ENCODE assay signal across 8 cellular contexts in genomic region chr7:39951156-39951942, GRCh38. TPM values are rescaled to one million over a fixed set of nuclear protein-coding genes. Genes with fewer than 3 reads are reported as not detected.
DNase-seq lines count a peak whose midpoint lies in the region; ATAC-seq, FAIRE-seq and TF ChIP-seq lines count a peak whose summit lies in the region.

No MANE protein-coding gene starts in this region.

- 0 out of 22 replicates have a peak, but pooled peaks cover 0 to under 1% (median 0%) of the 10 kb centered on the region in 11 experiments for H3K9me3 ChIP-seq in BLaER1 treated with 17β-estradiol and CSF1 and Interleukin-3, amounts not matched to agents 10 nM and 100 nM (replicated peaks in 1 of 11)
- no peaks in the 10 kb centered on the region for H3K9me3 ChIP-seq in stomach smooth muscle (ENCODE audit: control insufficient read depth in 2 of 2, low read length in 2 of 2)

- peaks cover 0 to 22% (median 4%) of the 10 kb centered on the region in 11 experiments; a peak in 14 of 22 replicates for H3K36me3 ChIP-seq in BLaER1 treated with 17β-estradiol and CSF1 and Interleukin-3, amounts not matched to agents 10 nM and 100 nM
- no peaks in the 10 kb centered on the region for H3K36me3 ChIP-seq in stomach smooth muscle (ENCODE audit: control insufficient read depth in 2 of 2, insufficient read depth in 2 of 2, low read length in 2 of 2)

- no peaks in the 10 kb centered on the region for H3K9me3 Mint-ChIP-seq in neural crest cell

- no peaks in the 10 kb centered on the region for H3K27me3 Mint-ChIP-seq in neural crest cell (ENCODE audit: low read depth)

- peaks cover 2% of the 10 kb centered on the region for H3K36me3 Mint-ChIP-seq in neural crest cell (ENCODE audit: low read depth)

- ATAC-seq in HG03442 (IDR thresholded peaks at IDR 0.05; ENCODE audit: unreplicated experiment): peak; percentile 18

- peak overlapping the region; percentile 98 for H3K27ac Mint-ChIP-seq in neural crest cell (ENCODE audit: unreplicated experiment)

- H3K4me1 ChIP-seq in BLaER1 treated with 17β-estradiol and CSF1 and Interleukin-3, amounts not matched to agents 10 nM and 100 nM: peaks cover 32 to 49% (median 41%) of the 10 kb centered on the region in 10 experiments
- peaks cover 18% of the 10 kb centered on the region for H3K4me1 ChIP-seq in stomach smooth muscle (ENCODE audit: control insufficient read depth, insufficient read depth, low read length)

- peak overlapping the region; percentile 92 to 100 (median 96) for H3K4me3 ChIP-seq in BLaER1 treated with 17β-estradiol and CSF1 and Interleukin-3, amounts not matched to agents 10 nM and 100 nM
- H3K4me3 ChIP-seq in stomach smooth muscle (ENCODE audit: low read length in 2 of 2): peak overlapping the region; percentile 89 to 95

- FAIRE-seq in RCC 7860 (lab: Jason Lieb, UNC): no peak

- DNase-seq in RCC 7860 (ENCODE audit: low spot score): peak; percentile 26
- DNase-seq in activated T-helper 9 cell treated with anti-CD3 and anti-CD28 coated beads, Interleukin-2, amount 50 U/mL, for 16 hours (ENCODE audit: low read depth): peak; percentile 61
- peak; percentile 43 for DNase-seq in fibroblast of the conjunctiva (ENCODE audit: low read depth)
- DNase-seq in neural crest cell (ENCODE audit: low read depth, low spot score): peak; percentile 51

- H4K20me1 ChIP-seq in BLaER1 treated with 17β-estradiol and CSF1 and Interleukin-3, amounts not matched to agents 10 nM and 100 nM: peaks cover 50 to 62% (median 60%) of the 10 kb centered on the region in 11 experiments

- peak overlapping the region; percentile 97 for H3K4me3 Mint-ChIP-seq in neural crest cell

- H3K4me1 Mint-ChIP-seq in neural crest cell: peaks cover 54% of the 10 kb centered on the region

- TF ChIP-seq POLR2A in GM19099 (IDR thresholded peaks at IDR 0.05; ENCODE audit: extremely low read depth, insufficient read length, low read depth): peak; percentile 32

- peak overlapping the region; percentile 95 to 100 (median 99) for H3K27ac ChIP-seq in BLaER1 treated with 17β-estradiol and CSF1 and Interleukin-3, amounts not matched to agents 10 nM and 100 nM
- H3K27ac ChIP-seq in stomach smooth muscle (ENCODE audit: low read length): peak overlapping the region; percentile 97

- peak overlapping the region; percentile 66 to 97 (median 85) for H3K4me2 ChIP-seq in BLaER1 treated with 17β-estradiol and CSF1 and Interleukin-3, amounts not matched to agents 10 nM and 100 nM

- peak; percentile 60 for TF ChIP-seq CTCF in neural crest cell (conservative IDR thresholded peaks at IDR 0.05)

- no peaks in the 10 kb centered on the region for H3K27me3 ChIP-seq in BLaER1 treated with 17β-estradiol and CSF1 and Interleukin-3, amounts not matched to agents 10 nM and 100 nM
- H3K27me3 ChIP-seq in stomach smooth muscle (ENCODE audit: control insufficient read depth in 1 of 2, insufficient read depth in 2 of 2, low read length in 2 of 2): no peaks in the 10 kb centered on the region

- peak overlapping the region; percentile 97 to 100 (median 99) for H3K9ac ChIP-seq in BLaER1 treated with 17β-estradiol and CSF1 and Interleukin-3, amounts not matched to agents 10 nM and 100 nM
- peak overlapping the region; percentile 85 to 87 for H3K9ac ChIP-seq in stomach smooth muscle (ENCODE audit: low read length in 2 of 2)

RNA-seq across cellular contexts. Expression of gene CDK13, which starts 1.3 kb away (rescaled TPM):
- 50.2 and 53.8 TPM in 2 replicates for total RNA-seq in neural crest cell

Comparison
In these comparisons a context has a peak if more than half of its experiments do, and no peak if none do; other contexts are left out.
1. Peak in every context shown above with its lines: DNase-seq, ATAC-seq, H3K4me3 ChIP-seq and H3K27ac ChIP-seq.